In genomic region chr16:23556881-23557778, GRCh38 we compare ENCODE assay signal across 8 cellular contexts. TPM values are rescaled to one million over a fixed set of nuclear protein-coding genes. Genes with fewer than 3 reads are reported as not detected.
A peak's percentile ranks its signal among the peaks of the same experiment; 100 is the strongest.
DNase-seq lines count a peak whose midpoint lies in the region; ATAC-seq, FAIRE-seq and TF ChIP-seq lines count a peak whose summit lies in the region.

EARS2 (minus strand) TSS chr16:23557350; CDS start chr16:23557343, 7 bp downstream.
A gene with protein sequence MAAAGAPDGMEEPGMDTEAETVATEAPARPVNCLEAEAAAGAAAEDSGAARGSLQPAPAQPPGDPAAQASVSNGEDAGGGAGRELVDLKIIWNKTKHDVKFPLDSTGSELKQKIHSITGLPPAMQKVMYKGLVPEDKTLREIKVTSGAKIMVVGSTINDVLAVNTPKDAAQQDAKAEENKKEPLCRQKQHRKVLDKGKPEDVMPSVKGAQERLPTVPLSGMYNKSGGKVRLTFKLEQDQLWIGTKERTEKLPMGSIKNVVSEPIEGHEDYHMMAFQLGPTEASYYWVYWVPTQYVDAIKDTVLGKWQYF (plus strand): TSS chr16:23557727. CDS start chr16:23557743, 16 bp downstream.

- H3K27me3 ChIP-seq in BLaER1 (no peaks in the 10 kb centered on the region), colonic mucosa (no peaks in the 10 kb centered on the region), layer of hippocampus (ENCODE audit: control insufficient read depth, insufficient read depth, low read length) (no peaks in the 10 kb centered on the region)

- peaks cover 36% of the 10 kb centered on the region for H4K20me1 ChIP-seq in BLaER1

- peak within 1 kb of the TSS; percentile 100 for H3K4me3 ChIP-seq in BLaER1
- H3K4me3 ChIP-seq in colonic mucosa = peak within 1 kb of the TSS; percentile 98

- peaks cover 34% of the 10 kb centered on the region for H3K4me1 Mint-ChIP-seq in activated CD4-positive, alpha-beta T cell treated with anti-CD3 and anti-CD28 coated beads for 36 hours

- H3K27ac Mint-ChIP-seq in activated CD4-positive, alpha-beta T cell treated with anti-CD3 and anti-CD28 coated beads for 36 hours = peak within 1 kb of the TSS; percentile 94

- H3K36me3 ChIP-seq in BLaER1 = peaks cover 45% of the 10 kb centered on the region
- peaks cover 6% of the 10 kb centered on the region for H3K36me3 ChIP-seq in colonic mucosa

- no peaks in the 10 kb centered on the region for H3K27me3 Mint-ChIP-seq in activated CD4-positive, alpha-beta T cell treated with anti-CD3 and anti-CD28 coated beads for 36 hours

- peaks cover 30% of the 10 kb centered on the region for H3K36me3 Mint-ChIP-seq in activated CD4-positive, alpha-beta T cell treated with anti-CD3 and anti-CD28 coated beads for 36 hours (ENCODE audit: low read depth)

- H3K4me1 ChIP-seq in BLaER1 (peaks cover 26% of the 10 kb centered on the region), colonic mucosa (no peaks in the 10 kb centered on the region)

- intact Hi-C loops in activated CD4-positive, alpha-beta T cell treated with anti-CD3 and anti-CD28 coated beads for 36 hours (cut with DNase I, micrococcal nuclease) = loop anchor here (1.0 to 5.0 kb wide), 12 partner anchors 39 to 1604 kb away; partner anchors contain the start of genes DCTN5 (in 2 of the 2), NDUFAB1 (in 2 of the 2), PALB2 (in 2 of the 2) and COG7 (in 1 of the 2)
- intact Hi-C loops in colonic mucosa (cut with DNase I) = no loop called here

- peak; percentile 73 for ATAC-seq in HG03457 (IDR thresholded peaks at IDR 0.05; ENCODE audit: unreplicated experiment)
- ATAC-seq in activated CD4-positive, alpha-beta T cell treated with anti-CD3 and anti-CD28 coated beads for 36 hours = peak; percentile 92

- H3K9ac ChIP-seq in BLaER1 (peak within 1 kb of the TSS; percentile 97), colonic mucosa (ENCODE audit: low read depth in 2 of 2, low read length in 2 of 2) (peak within 1 kb of the TSS; percentile 89)

- TF ChIP-seq CTCF in colonic mucosa (IDR thresholded peaks at IDR 0.05) = peak; percentile 90

- POLR2A ChIA-PET in activated CD4-positive, alpha-beta T cell treated with anti-CD3 and anti-CD28 coated beads for 36 hours (lab: Charles Lee) = interaction anchor here (0.9 to 1.5 kb wide), 6 partner anchors 13 to 52 kb away, joined by 3 to 5 read pairs (median 4); no protein-coding TSS in a partner anchor

- DNase-seq in GM19239 (ENCODE audit: insufficient read length, low spot score) (peak; percentile 90), NCI-H524 (lab: John Stamatoyannopoulos, UW) (peak; percentile 99), colonic mucosa (peak; percentile 99)
- DNase-seq in activated CD4-positive, alpha-beta T cell treated with anti-CD3 and anti-CD28 coated beads for 36 hours = peak; percentile 99
- peak; percentile 93 to 96 for DNase-seq in stimulated activated CD4-positive, alpha-beta T cell treated with anti-CD3 and anti-CD28 coated beads, Interleukin-1b, Interleukin-23, amount 100 ng/mL, for 4 hours (ENCODE audit: low read depth in 2 of 2)

- peak within 1 kb of the TSS; percentile 97 for H3K4me2 ChIP-seq in BLaER1

- CTCF ChIA-PET in activated CD4-positive, alpha-beta T cell treated with anti-CD3 and anti-CD28 coated beads for 36 hours (lab: Charles Lee) = interaction anchor here (0.8 to 1.5 kb wide), 4 partner anchors 36 to 95 kb away, joined by 3 to 9 read pairs (median 3); partner anchors contain the start of gene NDUFAB1

- H3K4me3 Mint-ChIP-seq in activated CD4-positive, alpha-beta T cell treated with anti-CD3 and anti-CD28 coated beads for 36 hours = peak within 1 kb of the TSS; percentile 94

- H3K9me3 ChIP-seq in BLaER1 (no peaks in the 10 kb centered on the region), colonic mucosa (no peaks in the 10 kb centered on the region)

- peak; percentile 94 for FAIRE-seq in GM19239 (lab: Jason Lieb, UNC)

- no peaks in the 10 kb centered on the region for H3K9me3 Mint-ChIP-seq in activated CD4-positive, alpha-beta T cell treated with anti-CD3 and anti-CD28 coated beads for 36 hours (ENCODE audit: low read depth)

- H3K27ac ChIP-seq in BLaER1 (peak within 1 kb of the TSS; percentile 94), colonic mucosa (peak within 1 kb of the TSS; percentile 75), layer of hippocampus (ENCODE audit: low read depth, low read length) (peak within 1 kb of the TSS; percentile 89)

RNA-seq across cellular contexts. Expression of gene EARS2, which starts in this region (rescaled TPM):
- total RNA-seq in activated CD4-positive, alpha-beta T cell treated with anti-CD3 and anti-CD28 coated beads for 36 hours = 10 to 100 TPM; 26.6 to 31.9 TPM
- total RNA-seq in colonic mucosa = 10 to 100 TPM; 12.3 to 28.7 TPM

RNA-seq across cellular contexts. Expression of the second gene that starts in this region (rescaled TPM):
- total RNA-seq in activated CD4-positive, alpha-beta T cell treated with anti-CD3 and anti-CD28 coated beads for 36 hours = 10 to 100 TPM; 56.8 to 57.2 TPM
- total RNA-seq in colonic mucosa = 10 to 100 TPM; 32.4 to 62.4 TPM

Comparison
In these comparisons a context has a peak if more than half of its experiments do, and no peak if none do; other contexts are left out.
1. Peak in every context shown above with its lines: DNase-seq, ATAC-seq, H3K4me3 ChIP-seq and H3K27ac ChIP-seq.